Comparison of ENCODE assay signal across 8 cellular contexts in the genomic region with DNA sequence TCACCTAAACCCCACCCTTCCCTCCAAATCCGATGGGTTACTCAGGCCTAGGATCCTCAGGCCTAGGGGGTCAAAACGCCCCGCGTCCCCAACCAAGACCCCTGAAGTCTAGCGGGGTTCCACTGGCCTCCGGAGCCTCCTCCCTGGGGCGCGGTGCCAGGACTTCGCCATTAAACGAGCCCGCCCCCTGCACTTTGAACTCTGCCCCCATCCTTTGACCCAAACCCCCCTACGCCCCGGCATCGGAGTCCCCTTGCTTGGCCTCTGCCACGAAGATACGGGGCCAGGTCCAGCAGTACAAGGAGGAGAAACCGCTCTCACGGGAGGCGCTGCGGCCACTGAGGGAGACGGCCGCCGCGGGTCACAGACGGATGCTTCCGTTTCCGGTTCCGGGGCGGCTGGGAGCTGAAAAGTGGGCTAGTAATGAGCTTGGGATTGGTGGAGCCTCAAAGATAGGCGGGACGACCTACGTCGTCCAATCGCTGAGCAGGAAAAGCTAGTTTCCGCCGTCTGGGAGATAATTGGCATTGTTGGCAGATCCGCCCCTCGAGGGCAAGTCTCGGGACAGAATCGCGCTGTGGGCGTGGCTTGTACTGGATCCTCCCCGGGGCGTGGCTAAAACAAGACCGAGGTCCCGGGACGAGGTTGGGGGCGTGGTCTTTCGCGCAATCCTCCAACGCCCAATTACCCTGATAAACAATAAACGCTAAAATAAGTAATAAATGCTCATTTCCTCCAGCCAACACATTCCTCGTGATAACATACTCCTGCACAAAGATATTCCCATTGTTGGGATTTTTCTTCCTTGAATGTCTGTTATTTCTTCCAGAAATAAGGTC. TPM values are rescaled to one million over a fixed set of nuclear protein-coding genes. Genes with fewer than 3 reads are reported as not detected.
DNase-seq lines count a peak whose midpoint lies in the region; ATAC-seq, FAIRE-seq and TF ChIP-seq lines count a peak whose summit lies in the region.

No MANE protein-coding gene starts in this region.

- peak; percentile 97 for TF ChIP-seq POLR2A in GM18505 (IDR thresholded peaks at IDR 0.05; ENCODE audit: borderline replicate concordance, extremely low read depth, insufficient read depth, insufficient read length)

- ATAC-seq in GM18505 (IDR thresholded peaks at IDR 0.05; ENCODE audit: unreplicated experiment): peak; percentile 89
- ATAC-seq in HG02970 (IDR thresholded peaks at IDR 0.05; ENCODE audit: low FRiP score, unreplicated experiment): peak; percentile 94
- ATAC-seq in right cardiac atrium: peak; percentile 93 to 97
- peak; percentile 97 to 98 (median 97) for ATAC-seq in psoas muscle

- no peaks in the 10 kb centered on the region for H3K36me3 ChIP-seq in astrocyte (ENCODE audit: insufficient read depth, low read length)
- H3K36me3 ChIP-seq in psoas muscle (ENCODE audit: insufficient read depth in 1 of 2, low read depth in 1 of 2): no peaks in the 10 kb centered on the region

- H3K4me1 ChIP-seq in astrocyte (ENCODE audit: insufficient read depth, low read length): peaks cover 8% of the 10 kb centered on the region
- peaks cover 6% of the 10 kb centered on the region for H3K4me1 ChIP-seq in right cardiac atrium (ENCODE audit: control insufficient read depth, insufficient read depth, low read length)
- H3K4me1 ChIP-seq in psoas muscle: peaks cover 13% of the 10 kb centered on the region

- intact Hi-C loops in right cardiac atrium (cut with DNase I) (loop anchor here in 3 of 4 donors (5.0 to 10.0 kb wide), 3 partner anchors 124 to 212 kb away; no protein-coding TSS in a partner anchor), psoas muscle (cut with DNase I) (loop anchor here (5.0 kb wide), 3 partner anchors 157 to 232 kb away; no protein-coding TSS in a partner anchor)

- peaks cover 17% of the 10 kb centered on the region for H3K79me2 ChIP-seq in astrocyte (ENCODE audit: insufficient read depth, low read length)

- H3K27me3 ChIP-seq in astrocyte (ENCODE audit: insufficient read depth, low read length) (no peaks in the 10 kb centered on the region), right cardiac atrium (ENCODE audit: control insufficient read depth, insufficient read depth) (no peaks in the 10 kb centered on the region), psoas muscle (ENCODE audit: insufficient read depth in 3 of 3, low read length in 2 of 3) (no peaks in the 10 kb centered on the region)

- FAIRE-seq in astrocyte (lab: Jason Lieb, UNC) (peak; percentile 92), urothelium cell line (lab: Jason Lieb, UNC) (no peak)

- peaks cover 5% of the 10 kb centered on the region for H3K27me3 Mint-ChIP-seq in astrocyte (ENCODE audit: low read depth, unreplicated experiment)

- H3K9ac ChIP-seq in astrocyte (ENCODE audit: low read length): peak overlapping the region; percentile 96

- H3K27ac ChIP-seq in astrocyte (ENCODE audit: low read depth, low read length) (peak overlapping the region; percentile 84), right cardiac atrium (ENCODE audit: low read length) (peak overlapping the region; percentile 95), psoas muscle (peak overlapping the region; percentile 91)

- H2AFZ ChIP-seq in astrocyte (ENCODE audit: low read depth, low read length): peak overlapping the region; percentile 69

- H3K4me3 ChIP-seq in astrocyte (ENCODE audit: insufficient read depth, low read depth, low read length): peak overlapping the region; percentile 93
- H3K4me3 ChIP-seq in right cardiac atrium (ENCODE audit: low read length): peak overlapping the region; percentile 72
- peak overlapping the region; percentile 79 for H3K4me3 ChIP-seq in psoas muscle

- no peaks in the 10 kb centered on the region for H4K20me1 ChIP-seq in astrocyte (ENCODE audit: insufficient read depth, low read length)

- peak overlapping the region; percentile 93 for H3K4me2 ChIP-seq in astrocyte (ENCODE audit: low read length)

- H3K36me3 Mint-ChIP-seq in astrocyte (ENCODE audit: low read depth, unreplicated experiment): no peaks in the 10 kb centered on the region

- H3K4me1 Mint-ChIP-seq in astrocyte (ENCODE audit: low read depth, unreplicated experiment): peaks cover 3% of the 10 kb centered on the region

- no peaks in the 10 kb centered on the region for H3K9me3 Mint-ChIP-seq in astrocyte (ENCODE audit: unreplicated experiment)

- peak overlapping the region; percentile 91 for H3K27ac Mint-ChIP-seq in astrocyte (ENCODE audit: unreplicated experiment)

- H3K9me3 ChIP-seq in astrocyte (ENCODE audit: insufficient read depth, low read depth, low read length) (no peaks in the 10 kb centered on the region), right cardiac atrium (ENCODE audit: control insufficient read depth, low read length) (no peaks in the 10 kb centered on the region), psoas muscle (no peaks in the 10 kb centered on the region)

- TF ChIP-seq CTCF in astrocyte (IDR thresholded peaks at IDR 0.05; ENCODE audit: insufficient read depth, low read depth, low read length) (no peak), psoas muscle (IDR thresholded peaks at IDR 0.05) (no peak)

- WGBS in right cardiac atrium: under 1% methylated on average over 53 of the region's 53 CpGs
- 0% methylated on average over 49 to 53 of the region's 53 CpGs for WGBS in psoas muscle, 3 donors

- DNase-seq in NCI-H187 treated with DMSO at 0.1 percent for 48 hours (lab: John Stamatoyannopoulos, UW): peak; percentile 88
- peak; percentile 99 for DNase-seq in T-helper 22 cell (ENCODE audit: low read depth)
- DNase-seq in astrocyte (ENCODE audit: low read depth): peak; percentile 95
- peak; percentile 100 for DNase-seq in right cardiac atrium
- DNase-seq in psoas muscle: peak; percentile 100
- DNase-seq in urothelium cell line (ENCODE audit: low spot score): peak; percentile 96

- H3K4me3 Mint-ChIP-seq in astrocyte (ENCODE audit: unreplicated experiment): peak overlapping the region; percentile 98

RNA-seq across cellular contexts. Expression of a gene that starts 5.7 kb away (rescaled TPM):
- 1.4 and 1.5 TPM in 2 replicates for total RNA-seq in astrocyte
- 1 to 10 TPM; 2.1 to 4.0 (median 2.9) TPM for total RNA-seq in right cardiac atrium
- polyA plus RNA-seq in right cardiac atrium: 2.1 TPM
- 1 to 10 TPM; 1.3 to 2.4 (median 1.3) TPM for total RNA-seq in psoas muscle
- 1 to 10 TPM in 2 of 3 donors, under 1 TPM in 1; 0.84 to 1.9 (median 1.6) TPM for polyA plus RNA-seq in psoas muscle

RNA-seq across cellular contexts. Expression of a gene that starts 26.9 kb away (rescaled TPM):
- total RNA-seq in astrocyte (0.11 TPM in 1 of 2 replicates, not detected in the other), right cardiac atrium (1 to 10 TPM in 2 of 4 donors, under 1 TPM in 2; 0.28 to 2.2 (median 1.2) TPM), psoas muscle (under 1 TPM in 3 of 4 donors, not detected in 1; 0.50 to 0.89 (median 0.68) TPM)
- polyA plus RNA-seq in right cardiac atrium (2.1 TPM), psoas muscle (1 to 10 TPM in 2 of 3 donors, under 1 TPM in 1; 0.96 to 2.2 (median 1.5) TPM)

RNA-seq across cellular contexts. Expression of a gene that starts 49.8 kb away (rescaled TPM):
- total RNA-seq in astrocyte (not detected in 2 replicates), right cardiac atrium (1 to 10 TPM; 1.9 to 3.1 (median 2.4) TPM), psoas muscle (1 to 10 TPM; 1.0 to 1.7 (median 1.3) TPM)
- polyA plus RNA-seq in right cardiac atrium (1.9 TPM), psoas muscle (1 to 10 TPM in 1 of 3 donors, under 1 TPM in 2; 0.65 to 1.9 (median 0.77) TPM)

Comparison
In these comparisons a context has a peak if more than half of its experiments do, and no peak if none do; other contexts are left out.
1. Peak in every context shown above with its lines: DNase-seq, ATAC-seq, H3K4me3 ChIP-seq and H3K27ac ChIP-seq.